Comparison of ENCODE assay signal across 1 cellular context in the genomic region with DNA sequence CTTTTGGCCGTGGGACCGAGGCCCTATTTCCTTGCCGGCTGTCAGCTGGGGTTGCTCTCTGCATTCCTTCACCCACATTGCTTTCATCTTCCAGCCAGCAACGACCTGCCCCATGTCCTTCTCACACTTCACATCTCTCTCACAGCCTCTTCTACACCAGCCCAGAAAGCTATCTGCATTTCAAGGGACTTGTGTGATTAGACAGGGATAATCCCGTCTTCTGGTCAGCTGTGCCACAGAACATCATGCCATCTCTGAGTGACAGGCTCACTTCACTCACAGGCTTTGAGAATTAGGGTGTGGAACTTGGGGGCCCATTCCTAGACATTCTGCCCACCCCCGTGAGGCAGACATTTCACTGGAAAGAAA.
TF ChIP-seq lines count a peak whose summit lies in the region.

No MANE protein-coding gene starts in this region.

TF ChIP-seq in endothelial cell of umbilical vein, 7 proteins besides CTCF, POLR2A, EP300 and RAD21 (continued from another document):
- no peak for TF ChIP-seq FOS (IDR thresholded peaks at IDR 0.05; ENCODE audit: borderline replicate concordance, insufficient read depth, low read length)
